In genomic region chr12:76143343-76144252, GRCh38 we compare ENCODE assay signal across 11 cellular contexts. TPM values are rescaled to one million over a fixed set of nuclear protein-coding genes. Genes with fewer than 3 reads are reported as not detected.
DNase-seq lines count a peak whose midpoint lies in the region; ATAC-seq and TF ChIP-seq lines count a peak whose summit lies in the region.
"Had no signal": no experiment of that assay in that cellular context is flagged by ENCODE, and none has a peak within 500 bp of the region (broad histone marks: within the 10 kb centered on the region; RNA-seq: fewer than 3 reads in every experiment).

No MANE protein-coding gene starts in this region.

- no peak overlapping the region for H3K4me3 ChIP-seq in Jurkat, Clone E6-1 (ENCODE audit: low read length)
- H3K4me3 ChIP-seq in sigmoid colon (no peak overlapping the region), right atrium auricular region (no peak overlapping the region)
- H3K4me3 ChIP-seq: A549, adrenal gland had no signal

- no peak overlapping the region for H3K4me3 Mint-ChIP-seq in activated CD4-positive, alpha-beta T cell treated with anti-CD3 and anti-CD28 coated beads for 36 hours
- peak overlapping the region; percentile 16 for H3K4me3 Mint-ChIP-seq in natural killer cell treated with Interleukin-12 subunit alpha and Interleukin-12 subunit beta and Interleukin-15 and Interleukin-18, amount 100 ng/mL, for 72 hours

- TF ChIP-seq EP300 in sigmoid colon (IDR thresholded peaks at IDR 0.05) = no peak

- peak; percentile 25 for DNase-seq in activated CD4-positive, alpha-beta T cell treated with anti-CD3 and anti-CD28 coated beads for 36 hours
- no peak for DNase-seq in activated CD4-positive, alpha-beta T cell treated with anti-CD3 and anti-CD28 coated beads for 48 hours
- DNase-seq in Jurkat, Clone E6-1 (ENCODE audit: low read depth, low spot score) = peak; percentile 42
- no peak for DNase-seq in natural killer cell treated with Interleukin-12 subunit alpha and Interleukin-12 subunit beta and Interleukin-15 and Interleukin-18, amount 100 ng/mL, for 72 hours (ENCODE audit: low spot score)
- DNase-seq in sigmoid colon (no peak), right atrium auricular region (ENCODE audit: low spot score) (no peak)
- DNase-seq in stimulated activated CD8-positive, alpha-beta memory T cell treated with anti-CD3 and anti-CD28 coated beads, Interleukin-4, amount 100 ng/mL, for 48 hours = no peak

- CTCF ChIA-PET in activated CD4-positive, alpha-beta T cell treated with anti-CD3 and anti-CD28 coated beads for 36 hours (lab: Charles Lee) = interaction anchor here (1.6 kb wide), 1 partner anchor 15 kb away, joined by 4 read pairs; no protein-coding TSS in a partner anchor

- H3K4me1 Mint-ChIP-seq in activated CD4-positive, alpha-beta T cell treated with anti-CD3 and anti-CD28 coated beads for 36 hours = peaks cover 21% of the 10 kb centered on the region
- peaks cover 11 to 14% of the 10 kb centered on the region in 2 donors for H3K4me1 Mint-ChIP-seq in natural killer cell treated with Interleukin-12 subunit alpha and Interleukin-12 subunit beta and Interleukin-15 and Interleukin-18, amount 100 ng/mL, for 72 hours (ENCODE audit: low read depth in 2 of 2)

- peak; percentile 60 for ATAC-seq in activated CD4-positive, alpha-beta T cell treated with anti-CD3 and anti-CD28 coated beads for 36 hours
- peak; percentile 98 for ATAC-seq in HG02571 (IDR thresholded peaks at IDR 0.05; ENCODE audit: unreplicated experiment)
- ATAC-seq in natural killer cell treated with Interleukin-12 subunit alpha and Interleukin-12 subunit beta and Interleukin-15 and Interleukin-18, amount 100 ng/mL, for 72 hours = no peak
- ATAC-seq: A549 had no signal

- no peaks in the 10 kb centered on the region for H3K36me3 Mint-ChIP-seq in activated CD4-positive, alpha-beta T cell treated with anti-CD3 and anti-CD28 coated beads for 36 hours (ENCODE audit: low read depth)
- no peaks in the 10 kb centered on the region for H3K36me3 Mint-ChIP-seq in natural killer cell treated with Interleukin-12 subunit alpha and Interleukin-12 subunit beta and Interleukin-15 and Interleukin-18, amount 100 ng/mL, for 72 hours

- H3K9me3 ChIP-seq in sigmoid colon = peaks cover 0 to under 1% (median 0%) of the 10 kb centered on the region in 4 donors
- H3K9me3 ChIP-seq in right atrium auricular region = peaks cover 0 to 6% of the 10 kb centered on the region in 2 donors
- H3K9me3 ChIP-seq: adrenal gland had no signal

- no peak overlapping the region for H3K27ac ChIP-seq in sigmoid colon
- no peak overlapping the region for H3K27ac ChIP-seq in right atrium auricular region
- H3K27ac ChIP-seq: A549, adrenal gland, RWPE1 had no signal

- no peak for TF ChIP-seq POLR2A in sigmoid colon (IDR thresholded peaks at IDR 0.05)

- POLR2A ChIA-PET in activated CD4-positive, alpha-beta T cell treated with anti-CD3 and anti-CD28 coated beads for 36 hours (lab: Charles Lee) = no interaction called here

- WGBS in sigmoid colon, 2 donors = 51 to 52% methylated on average over 7 of the region's 7 CpGs

- no peaks in the 10 kb centered on the region for H3K9me3 Mint-ChIP-seq in activated CD4-positive, alpha-beta T cell treated with anti-CD3 and anti-CD28 coated beads for 36 hours (ENCODE audit: low read depth)
- no peaks in the 10 kb centered on the region for H3K9me3 Mint-ChIP-seq in natural killer cell treated with Interleukin-12 subunit alpha and Interleukin-12 subunit beta and Interleukin-15 and Interleukin-18, amount 100 ng/mL, for 72 hours

- H3K36me3 ChIP-seq in sigmoid colon (no peaks in the 10 kb centered on the region), right atrium auricular region (no peaks in the 10 kb centered on the region)
- H3K36me3 ChIP-seq: adrenal gland had no signal

- H3K4me1 ChIP-seq in sigmoid colon (no peaks in the 10 kb centered on the region), right atrium auricular region (no peaks in the 10 kb centered on the region)
- H3K4me1 ChIP-seq: A549, adrenal gland had no signal

- H3K27ac Mint-ChIP-seq in activated CD4-positive, alpha-beta T cell treated with anti-CD3 and anti-CD28 coated beads for 36 hours = no peak overlapping the region
- peak overlapping the region in 1 of 2 donors; percentile 54 for H3K27ac Mint-ChIP-seq in natural killer cell treated with Interleukin-12 subunit alpha and Interleukin-12 subunit beta and Interleukin-15 and Interleukin-18, amount 100 ng/mL, for 72 hours

- intact Hi-C loops in activated CD4-positive, alpha-beta T cell treated with anti-CD3 and anti-CD28 coated beads for 36 hours (cut with DNase I, micrococcal nuclease) = no loop called here
- intact Hi-C loops in sigmoid colon (cut with DNase I) = no loop called here

- H3K27me3 Mint-ChIP-seq in activated CD4-positive, alpha-beta T cell treated with anti-CD3 and anti-CD28 coated beads for 36 hours = peaks cover 5% of the 10 kb centered on the region
- no peaks in the 10 kb centered on the region for H3K27me3 Mint-ChIP-seq in natural killer cell treated with Interleukin-12 subunit alpha and Interleukin-12 subunit beta and Interleukin-15 and Interleukin-18, amount 100 ng/mL, for 72 hours

- TF ChIP-seq CTCF in sigmoid colon (IDR thresholded peaks at IDR 0.05) (no peak), right atrium auricular region (IDR thresholded peaks at IDR 0.05) (no peak)

- H3K27me3 ChIP-seq in sigmoid colon (no peaks in the 10 kb centered on the region), right atrium auricular region (no peaks in the 10 kb centered on the region)
- H3K27me3 ChIP-seq: adrenal gland had no signal

RNA-seq across cellular contexts. Expression of gene NAP1L1, which starts 59.1 kb away (rescaled TPM):
- 1,000 to 10,000 TPM in 1 of 2 experiments, 100 to 1,000 TPM in 1; 959 to 1,004 TPM for total RNA-seq in activated CD4-positive, alpha-beta T cell treated with anti-CD3 and anti-CD28 coated beads for 36 hours
- polyA plus RNA-seq in Jurkat, Clone E6-1 (2012; ENCODE audit: insufficient read depth, insufficient read length) = 664 TPM
- 100 to 1,000 TPM; 371 to 420 TPM for total RNA-seq in natural killer cell treated with Interleukin-12 subunit alpha and Interleukin-12 subunit beta and Interleukin-15 and Interleukin-18, amount 100 ng/mL, for 72 hours
- total RNA-seq in sigmoid colon (100 to 1,000 TPM; 321 to 424 (median 333) TPM), right atrium auricular region (100 to 1,000 TPM; 255 to 332 TPM)
- polyA plus RNA-seq in sigmoid colon = 100 to 1,000 TPM; 103 to 296 (median 230) TPM

Comparison
In these comparisons a context has a peak if more than half of its experiments do, and no peak if none do; other contexts are left out.
1. DNase-seq: peak in activated CD4-positive, alpha-beta T cell treated with anti-CD3 and anti-CD28 coated beads for 36 hours (single experiment) and Jurkat, Clone E6-1 (single experiment); none in activated CD4-positive, alpha-beta T cell treated with anti-CD3 and anti-CD28 coated beads for 48 hours (single experiment), natural killer cell treated with Interleukin-12 subunit alpha and Interleukin-12 subunit beta and Interleukin-15 and Interleukin-18, amount 100 ng/mL, for 72 hours (single experiment), sigmoid colon (single experiment), right atrium auricular region (single experiment) and stimulated activated CD8-positive, alpha-beta memory T cell treated with anti-CD3 and anti-CD28 coated beads, Interleukin-4, amount 100 ng/mL, for 48 hours (single experiment).
2. ATAC-seq: peak in activated CD4-positive, alpha-beta T cell treated with anti-CD3 and anti-CD28 coated beads for 36 hours (single experiment) and HG02571 (single experiment); none in natural killer cell treated with Interleukin-12 subunit alpha and Interleukin-12 subunit beta and Interleukin-15 and Interleukin-18, amount 100 ng/mL, for 72 hours (0 of 2).